In genomic region chr12:31306871-31307270, GRCh38 we compare ENCODE assay signal across 19 cellular contexts.
"Had no signal": no experiment of that assay in that cellular context is flagged by ENCODE, and none has a peak within 500 bp of the region (broad histone marks: within the 10 kb centered on the region; RNA-seq: fewer than 3 reads in every experiment).

No MANE protein-coding gene starts in this region.

- H3K9me3 ChIP-seq: esophagus muscularis mucosa, spleen, suprapubic skin, transverse colon had no signal

- H3K27me3 Mint-ChIP-seq: activated B cell treated with CpG ODN at 0.5 μM for 24 hours; activated CD8-positive, alpha-beta T cell treated with anti-CD3 and anti-CD28 coated beads for 36 hours; naive B cell; stimulated activated naive CD8-positive, alpha-beta T cell treated with anti-CD3 and anti-CD28 coated beads, Interleukin-15, amount 100 ng/mL, for 72 hours had no signal

- H3K27me3 ChIP-seq: esophagus muscularis mucosa, spleen, suprapubic skin, transverse colon had no signal

- H3K4me3 ChIP-seq: coronary artery, esophagus muscularis mucosa, spleen, suprapubic skin, transverse colon had no signal

- H3K4me1 ChIP-seq: esophagus muscularis mucosa, suprapubic skin had no signal

- DNase-seq: activated B cell treated with CpG ODN at 0.5 μM for 24 hours; activated CD4-positive, alpha-beta T cell treated with anti-CD3 and anti-CD28 coated beads for 4 hours; activated CD8-positive, alpha-beta T cell treated with anti-CD3 and anti-CD28 coated beads for 36 hours; activated effector memory CD4-positive, alpha-beta T cell treated with anti-CD3 and anti-CD28 coated beads, Interleukin-2, amount 50 U/mL, for 16 hours; activated T-cell treated with anti-CD3 and anti-CD28 coated beads, Interleukin-2, amount 50 U/mL, for 48 hours; aorta; immature natural killer cell; kidney glomerular epithelial cell; left ventricle myocardium superior; naive B cell; retina; spleen; stimulated activated naive CD8-positive, alpha-beta T cell treated with anti-CD3 and anti-CD28 coated beads, Interleukin-15, amount 100 ng/mL, for 72 hours; transverse colon had no signal

- ATAC-seq: left ventricle myocardium superior; stimulated activated naive CD8-positive, alpha-beta T cell treated with anti-CD3 and anti-CD28 coated beads, Interleukin-15, amount 100 ng/mL, for 72 hours had no signal

- H3K4me3 Mint-ChIP-seq: activated B cell treated with CpG ODN at 0.5 μM for 24 hours; activated CD8-positive, alpha-beta T cell treated with anti-CD3 and anti-CD28 coated beads for 36 hours; immature natural killer cell; naive B cell; neural crest cell; stimulated activated naive CD8-positive, alpha-beta T cell treated with anti-CD3 and anti-CD28 coated beads, Interleukin-15, amount 100 ng/mL, for 72 hours; T-helper 2 cell treated with Interferon-gamma antibody and Interleukin-4, amounts not matched to agents 5 μg/mL and 100 μg/mL, for 36 hours had no signal

- H3K9me3 Mint-ChIP-seq: activated B cell treated with CpG ODN at 0.5 μM for 24 hours; activated CD8-positive, alpha-beta T cell treated with anti-CD3 and anti-CD28 coated beads for 36 hours; immature natural killer cell; naive B cell; neural crest cell; stimulated activated naive CD8-positive, alpha-beta T cell treated with anti-CD3 and anti-CD28 coated beads, Interleukin-15, amount 100 ng/mL, for 72 hours had no signal

- H3K27ac Mint-ChIP-seq: activated CD8-positive, alpha-beta T cell treated with anti-CD3 and anti-CD28 coated beads for 36 hours; T-helper 2 cell treated with Interferon-gamma antibody and Interleukin-4, amounts not matched to agents 5 μg/mL and 100 μg/mL, for 36 hours had no signal

- H3K36me3 ChIP-seq: transverse colon had no signal
